ENCODE assay signal across 36 cellular contexts in the genomic region with DNA sequence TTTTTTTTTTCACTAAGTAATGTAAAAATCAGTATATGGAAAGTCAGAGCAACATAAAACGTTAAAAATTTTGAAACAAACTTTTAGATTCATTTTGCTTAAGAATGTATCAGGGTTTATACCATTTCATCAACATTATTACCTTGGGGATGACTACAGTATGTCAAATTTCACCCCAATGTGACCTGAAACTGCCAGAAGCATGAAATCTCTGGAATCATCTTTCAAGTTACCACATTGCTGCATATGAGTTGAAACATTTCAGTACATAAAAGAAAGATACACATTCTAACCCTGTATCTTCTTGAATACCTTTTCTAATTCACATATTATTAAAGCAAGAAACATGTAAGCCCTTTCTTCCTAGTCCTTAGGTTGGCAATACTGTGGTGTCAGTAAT. TPM values are rescaled to one million over a fixed set of nuclear protein-coding genes. Genes with fewer than 3 reads are reported as not detected.
DNase-seq lines count a peak whose midpoint lies in the region; ATAC-seq, FAIRE-seq and TF ChIP-seq lines count a peak whose summit lies in the region.
"Had no signal": no experiment of that assay in that cellular context is flagged by ENCODE, and none has a peak within 500 bp of the region (broad histone marks: within the 10 kb centered on the region; RNA-seq: fewer than 3 reads in every experiment).

No MANE protein-coding gene starts in this region.

- H3K79me2 ChIP-seq in SK-N-SH (ENCODE audit: insufficient read depth), result peaks cover 80% of the 10 kb centered on the region
- peaks cover 63% of the 10 kb centered on the region for H3K79me2 ChIP-seq in osteoblast (ENCODE audit: insufficient read depth, low read length)

- POLR2A ChIA-PET in SK-N-SH (lab: Yijun Ruan, JAX), result no interaction called here

- H3K4me1 Mint-ChIP-seq in CD14-positive monocyte, result peaks cover 49% of the 10 kb centered on the region

- FAIRE-seq in H54 (lab: Jason Lieb, UNC), result no peak
- FAIRE-seq: keratinocyte had no signal

- H3K9me3 ChIP-seq in SK-N-SH, result no peaks in the 10 kb centered on the region
- no peaks in the 10 kb centered on the region for H3K9me3 ChIP-seq in osteoblast (ENCODE audit: low read depth, low read length)
- no peaks in the 10 kb centered on the region for H3K9me3 ChIP-seq in tibial nerve
- H3K9me3 ChIP-seq: left ventricle myocardium inferior, prostate gland, right lobe of liver, SJCRH30, upper lobe of left lung had no signal

- H3K4me2 ChIP-seq in SK-N-SH (peak overlapping the region; percentile 53; the same call in 1 of the 2 replicates), osteoblast (ENCODE audit: insufficient read depth, low read length) (peak overlapping the region; percentile 61)

- no peaks in the 10 kb centered on the region for H4K20me1 ChIP-seq in SK-N-SH (ENCODE audit: insufficient read depth)
- H4K20me1 ChIP-seq in osteoblast (ENCODE audit: insufficient read depth, low read length), result no peaks in the 10 kb centered on the region

- H3K27ac Mint-ChIP-seq in CD14-positive monocyte, result no peak overlapping the region
- H3K27ac Mint-ChIP-seq: activated B cell treated with CpG ODN at 0.5 μM for 24 hours; activated CD4-positive, alpha-beta T cell treated with anti-CD3 and anti-CD28 coated beads, Interleukin-2, amount 10 ng/mL, durations not matched to agents 7 days and 5 days; H9 had no signal

- H2AFZ ChIP-seq in SK-N-SH (ENCODE audit: low read depth) (no peak overlapping the region), osteoblast (ENCODE audit: low read length) (no peak overlapping the region)

- peak overlapping the region; percentile 45; the same call in 1 of the 2 replicates for H3K9ac ChIP-seq in SK-N-SH

- peaks cover 63% of the 10 kb centered on the region for H3F3A ChIP-seq in SK-N-SH (replicated peaks; ENCODE audit: insufficient read depth)

- H3K27me3 ChIP-seq in SK-N-SH (ENCODE audit: insufficient read depth) (no peaks in the 10 kb centered on the region), osteoblast (ENCODE audit: insufficient read depth, low read length) (no peaks in the 10 kb centered on the region), tibial nerve (no peaks in the 10 kb centered on the region)
- H3K27me3 ChIP-seq: cardiac muscle cell, right lobe of liver, SJCRH30, upper lobe of left lung had no signal

- TF ChIP-seq RAD21 in SK-N-SH (IDR thresholded peaks at IDR 0.05; ENCODE audit: low read length), result no peak

- peaks cover 4 to 8% of the 10 kb centered on the region in 2 donors for H3K36me3 Mint-ChIP-seq in CD14-positive monocyte

- TF ChIP-seq EP300 in SK-N-SH (IDR thresholded peaks at IDR 0.05; ENCODE audit: borderline replicate concordance in 1 of 2, low read depth in 1 of 2, low read length in 1 of 2), result no peak
- no peak for TF ChIP-seq EP300 in tibial nerve (IDR thresholded peaks at IDR 0.05)

- no peaks in the 10 kb centered on the region for H3K9me2 ChIP-seq in SK-N-SH

- TF ChIP-seq CTCF in SK-N-SH (IDR thresholded peaks at IDR 0.05), result no peak
- TF ChIP-seq CTCF in choroid plexus epithelial cell (conservative IDR thresholded peaks at IDR 0.05; ENCODE audit: low read depth, low read length), result no peak
- TF ChIP-seq CTCF in osteoblast (IDR thresholded peaks at IDR 0.05; ENCODE audit: extremely low read depth, low read depth, low read length), result no peak
- no peak for TF ChIP-seq CTCF in tibial nerve (IDR thresholded peaks at IDR 0.05)
- TF ChIP-seq CTCF in CD14-positive monocyte (IDR thresholded peaks at IDR 0.05), result no peak

- H3K36me3 ChIP-seq in SK-N-SH (replicated peaks in 1 of 2; ENCODE audit: control insufficient read depth in 1 of 2, insufficient read depth in 2 of 2, low read length in 1 of 2), result no peaks in the 10 kb centered on the region
- no peaks in the 10 kb centered on the region for H3K36me3 ChIP-seq in osteoblast (ENCODE audit: insufficient read depth, low read length)
- no peaks in the 10 kb centered on the region for H3K36me3 ChIP-seq in tibial nerve
- H3K36me3 ChIP-seq: cardiac muscle cell, left ventricle myocardium inferior, prostate gland, right lobe of liver, SJCRH30, upper lobe of left lung had no signal

- H3K4me3 ChIP-seq in SK-N-SH (ENCODE audit: low read depth in 2 of 2, low read length in 1 of 2) (no peak overlapping the region), choroid plexus epithelial cell (ENCODE audit: low read depth, low read length) (no peak overlapping the region), osteoblast (ENCODE audit: insufficient read depth, low read length) (no peak overlapping the region), tibial nerve (no peak overlapping the region)
- H3K4me3 ChIP-seq: cardiac muscle cell, coronary artery, left ventricle myocardium inferior, prostate gland, right lobe of liver, SJCRH30, upper lobe of left lung had no signal

- intact Hi-C loops in CD14-positive monocyte (cut with micrococcal nuclease), result no loop called here

- H3K27ac ChIP-seq in SK-N-SH (ENCODE audit: low read depth in 2 of 2, low read length in 1 of 2) (peak overlapping the region; percentile 78 to 100; a peak in 3 of 4 replicates), osteoblast (ENCODE audit: low read depth, low read length) (peak overlapping the region; percentile 100), tibial nerve (peak overlapping the region in 2 of 4 donors; percentile 66 to 78)
- H3K27ac ChIP-seq: 22Rv1, cardiac muscle cell, right lobe of liver, SJCRH30 had no signal

- no peak for DNase-seq in SK-N-SH
- peak; percentile 62 for DNase-seq in choroid plexus epithelial cell (ENCODE audit: low read depth)
- DNase-seq in osteoblast (ENCODE audit: insufficient read length, low spot score, missing footprints), result no peak
- DNase-seq in H54 (ENCODE audit: insufficient read length, low spot score), result no peak
- DNase-seq in NCI-H526 treated with DMSO at 0.1 percent for 48 hours (lab: John Stamatoyannopoulos, UW), result no peak
- DNase-seq in tibial nerve (ENCODE audit: low spot score in 2 of 2), result no peak
- no peak for DNase-seq in CD14-positive monocyte (ENCODE audit: low spot score)
- DNase-seq: activated B cell treated with CpG ODN at 0.5 μM for 24 hours; activated CD4-positive, alpha-beta T cell treated with anti-CD3 and anti-CD28 coated beads, Interleukin-2, amount 10 ng/mL, durations not matched to agents 7 days and 5 days; activated effector memory CD4-positive, alpha-beta T cell treated with Interleukin-2 at 50 U/mL for 16 hours; activated T-cell treated with anti-CD3 and anti-CD28 coated beads, Interleukin-2, amount 50 U/mL, for 1 hour; anterior cingulate cortex; DND-41; effector CD8-positive, alpha-beta T cell; GF-D8; glutamatergic neuron; H9; Kasumi-1; left ventricle myocardium inferior; mesendoderm; NCI-H1417 treated with DMSO at 0.1 percent for 48 hours; NCI-H2081 treated with DMSO at 0.1 percent for 48 hours; NCI-H226; NCI-H748 treated with DMSO at 0.1 percent for 48 hours; right lobe of liver; SJCRH30; stimulated activated CD4-positive, alpha-beta T cell treated with anti-CD3 and anti-CD28 coated beads, Interleukin-4, amount 100 ng/mL, for 1 hour; T-cell; upper lobe of left lung had no signal

- H3K4me3 Mint-ChIP-seq in CD14-positive monocyte, result no peak overlapping the region
- H3K4me3 Mint-ChIP-seq: activated B cell treated with CpG ODN at 0.5 μM for 24 hours; activated CD4-positive, alpha-beta T cell treated with anti-CD3 and anti-CD28 coated beads, Interleukin-2, amount 10 ng/mL, durations not matched to agents 7 days and 5 days; activated naive CD8-positive, alpha-beta T cell; H9; T-cell had no signal

- 80% methylated on average over 1 of the region's 1 CpG for WGBS in SK-N-SH (ENCODE audit: low lambda C conversion rate)
- WGBS in tibial nerve, 2 donors, result 52 to 62% methylated on average over 1 of the region's 1 CpG

- no peaks in the 10 kb centered on the region for H3K27me3 Mint-ChIP-seq in CD14-positive monocyte (ENCODE audit: low read depth in 3 of 3)
- H3K27me3 Mint-ChIP-seq: activated B cell treated with CpG ODN at 0.5 μM for 24 hours; activated CD4-positive, alpha-beta T cell treated with anti-CD3 and anti-CD28 coated beads, Interleukin-2, amount 10 ng/mL, durations not matched to agents 7 days and 5 days; activated naive CD8-positive, alpha-beta T cell; T-cell had no signal

- no peak for ATAC-seq in SK-N-SH treated with all-trans-retinoic acid at 6 μM for 48 hours
- ATAC-seq: T-cell had no signal

- H3K9me3 Mint-ChIP-seq in CD14-positive monocyte, result no peaks in the 10 kb centered on the region
- H3K9me3 Mint-ChIP-seq: activated B cell treated with CpG ODN at 0.5 μM for 24 hours; activated CD4-positive, alpha-beta T cell treated with anti-CD3 and anti-CD28 coated beads, Interleukin-2, amount 10 ng/mL, durations not matched to agents 7 days and 5 days; H9; T-cell had no signal

- CTCF ChIA-PET in SK-N-SH (lab: Yijun Ruan, JAX), result interaction anchor here (3.8 kb wide), 1 partner anchor 33 kb away, joined by 14 read pairs; a partner anchor contains a TSS

- TF ChIP-seq POLR2A in H54 (IDR thresholded peaks at IDR 0.05; ENCODE audit: low read depth, low read length) (no peak), tibial nerve (IDR thresholded peaks at IDR 0.05) (no peak)

- H3K4me1 ChIP-seq in SK-N-SH (ENCODE audit: control insufficient read depth in 1 of 2, insufficient read depth in 2 of 2, low read depth in 1 of 2, low read length in 1 of 2) (peaks cover 15 to 79% of the 10 kb centered on the region in 2 experiments), osteoblast (ENCODE audit: insufficient read depth, low read length) (peaks cover 94% of the 10 kb centered on the region), tibial nerve (peaks cover 0 to 99% (median 62%) of the 10 kb centered on the region in 4 donors)

TF ChIP-seq in SK-N-SH, 30 proteins besides CTCF, POLR2A, EP300 and RAD21:
- TF ChIP-seq TAF1 (IDR thresholded peaks at IDR 0.05; ENCODE audit: borderline replicate concordance, low read depth, low read length) (no peak), FOXJ3 (CRISPR knock-in tag; IDR thresholded peaks at IDR 0.05) (no peak), ELF1 (IDR thresholded peaks at IDR 0.05) (no peak)

TF ChIP-seq in SK-N-SH treated with all-trans-retinoic acid at 6 μM for 48 hours, 23 proteins besides CTCF, POLR2A, EP300 and RAD21 (continues in another document):
- TF ChIP-seq CSDC2 (CRISPR knock-in tag; IDR thresholded peaks at IDR 0.05), result no peak

RNA-seq across cellular contexts. Expression of a gene that starts 32.8 kb away (rescaled TPM):
- 20.1 and 24.5 TPM in 2 replicates for polyA plus RNA-seq in SK-N-SH (2012; rRNA removed)
- 16.5 and 20.7 TPM in 2 replicates for polyA plus RNA-seq in SK-N-SH (2012; cell fraction: cytosol; rRNA removed)
- polyA plus RNA-seq in SK-N-SH (2012; cell fraction: nucleus; rRNA removed), result 8.9 and 22.7 TPM in 2 replicates
- total RNA-seq in osteoblast, result 17.4 and 19.2 TPM in 2 replicates
- 10 to 100 TPM; 20.5 to 38.4 (median 27.9) TPM for total RNA-seq in tibial nerve
- polyA plus RNA-seq in CD14-positive monocyte, result 1 to 10 TPM in 1 of 2 donors, under 1 TPM in 1; 0.57 to 1.2 TPM
